ENCODE assay signal across 7 cellular contexts in genomic region chr5:77776606-77777206, GRCh38. TPM values are rescaled to one million over a fixed set of nuclear protein-coding genes. Genes with fewer than 3 reads are reported as not detected.
A peak's percentile ranks its signal among the peaks of the same experiment; 100 is the strongest.
DNase-seq lines count a peak whose midpoint lies in the region; ATAC-seq and TF ChIP-seq lines count a peak whose summit lies in the region.

No MANE protein-coding gene starts in this region.

- H3K9me3 ChIP-seq in H9 (ENCODE audit: control insufficient read depth, low read depth, low read length) (no peaks in the 10 kb centered on the region), SJCRH30 (replicated peaks) (no peaks in the 10 kb centered on the region)

- DNase-seq in H9 (no peak), SJCRH30 (no peak), glutamatergic neuron (no peak), NCI-H446 (lab: John Stamatoyannopoulos, UW) (no peak)
- no peak for DNase-seq in stimulated activated naive B cell treated with anti-CD40 and anti-IgM and Interleukin-4, amounts not matched to agents 10 μg/mL and 1 μg/mL and 100 μg/mL, for 72 hours

- H2BK12ac ChIP-seq in H9 (ENCODE audit: insufficient read length, low read depth, low read length) = no peak overlapping the region

- peak overlapping the region; percentile 51 for H3K9ac ChIP-seq in H9 (ENCODE audit: extremely low read depth, insufficient read length, low read length)

- peaks cover 23% of the 10 kb centered on the region for H3K36me3 ChIP-seq in SJCRH30

- H3K27ac Mint-ChIP-seq in H9 (peak overlapping the region in 2 of 3 experiments; percentile 59 to 65; a peak in 3 of 7 replicates), glutamatergic neuron (ENCODE audit: unreplicated experiment) (peak overlapping the region; percentile 89)
- H3K27ac Mint-ChIP-seq in stimulated activated naive B cell treated with anti-CD40 and anti-IgM and Interleukin-4, amounts not matched to agents 10 μg/mL and 1 μg/mL and 100 μg/mL, for 72 hours = peak overlapping the region; percentile 100

- no peaks in the 10 kb centered on the region for H4K20me1 ChIP-seq in H9 (ENCODE audit: control insufficient read depth, insufficient read depth, insufficient read length)

- H3K4me1 ChIP-seq in H9 (ENCODE audit: insufficient read depth, low read length) (peaks cover 9% of the 10 kb centered on the region; the same call in 1 of the 2 replicates), SJCRH30 (peaks cover 10% of the 10 kb centered on the region)

- peak overlapping the region; percentile 83 for H3K4me2 ChIP-seq in H9 (ENCODE audit: insufficient read depth, insufficient read length, low read length)

- H4K91ac ChIP-seq in H9 (ENCODE audit: insufficient read length, low read depth, low read length) = no peak overlapping the region

- no peaks in the 10 kb centered on the region for H3K9me3 Mint-ChIP-seq in H9
- peaks cover 6% of the 10 kb centered on the region for H3K9me3 Mint-ChIP-seq in glutamatergic neuron (ENCODE audit: unreplicated experiment)
- H3K9me3 Mint-ChIP-seq in stimulated activated naive B cell treated with anti-CD40 and anti-IgM and Interleukin-4, amounts not matched to agents 10 μg/mL and 1 μg/mL and 100 μg/mL, for 72 hours = peaks cover 0 to under 1% of the 10 kb centered on the region in 2 donors

- no peak overlapping the region for H2AK5ac ChIP-seq in H9 (ENCODE audit: insufficient read length, low read length)

- H3T11ph ChIP-seq in H9 (ENCODE audit: low read length) = no peak overlapping the region

- no CpG with 5 or more reads among the region's 11 CpGs for WGBS in H9 (ENCODE audit: extremely low coverage, insufficient read length, low lambda C conversion rate)

- H3K27ac ChIP-seq in H9 (ENCODE audit: insufficient read length, low read depth, low read length) (no peak overlapping the region), SJCRH30 (peak overlapping the region; percentile 93)

- H2BK20ac ChIP-seq in H9 (ENCODE audit: low read depth, low read length, poor library complexity, severe bottlenecking) = no peak overlapping the region

- no peak overlapping the region for H3K56ac ChIP-seq in H9 (ENCODE audit: insufficient read length, low read depth, low read length)

- peak; percentile 29 to 36 for ATAC-seq in stimulated activated naive B cell treated with anti-CD40 and anti-IgM and Interleukin-4, amounts not matched to agents 10 μg/mL and 1 μg/mL and 100 μg/mL, for 72 hours (replicated peaks)
- no peak for ATAC-seq in HG03354 (IDR thresholded peaks at IDR 0.05; ENCODE audit: poor library complexity, severe bottlenecking, unreplicated experiment)
- no peak for ATAC-seq in HG02981 (IDR thresholded peaks at IDR 0.05; ENCODE audit: unreplicated experiment)

- H2BK5ac ChIP-seq in H9 (ENCODE audit: insufficient read length, low read length) = no peak overlapping the region

- H3K23ac ChIP-seq in H9 (ENCODE audit: insufficient read length, low read depth, low read length) = no peak overlapping the region

- H3K4me3 Mint-ChIP-seq in H9 (peak overlapping the region; percentile 87 to 90), glutamatergic neuron (ENCODE audit: unreplicated experiment) (peak overlapping the region; percentile 96)
- peak overlapping the region; percentile 98 to 99 for H3K4me3 Mint-ChIP-seq in stimulated activated naive B cell treated with anti-CD40 and anti-IgM and Interleukin-4, amounts not matched to agents 10 μg/mL and 1 μg/mL and 100 μg/mL, for 72 hours

- peaks cover 25% of the 10 kb centered on the region; the same call in 1 of the 2 replicates for H3K79me2 ChIP-seq in H9 (ENCODE audit: insufficient read depth, low read length)

- peak overlapping the region; percentile 83 for H3K4me3 ChIP-seq in SJCRH30

- H3K36me3 Mint-ChIP-seq in H9 (ENCODE audit: insufficient read depth in 1 of 3, low read depth in 3 of 3) (peaks cover 3 to 6% (median 5%) of the 10 kb centered on the region in 3 experiments; a peak in 5 of 7 replicates), glutamatergic neuron (ENCODE audit: unreplicated experiment) (no peaks in the 10 kb centered on the region)
- peaks cover 12 to 22% of the 10 kb centered on the region in 2 donors for H3K36me3 Mint-ChIP-seq in stimulated activated naive B cell treated with anti-CD40 and anti-IgM and Interleukin-4, amounts not matched to agents 10 μg/mL and 1 μg/mL and 100 μg/mL, for 72 hours

- H3K4ac ChIP-seq in H9 (ENCODE audit: low read depth, low read length) = no peak overlapping the region

- H3K18ac ChIP-seq in H9 (ENCODE audit: insufficient read length, low read depth, low read length) = no peak overlapping the region

- peak overlapping the region; percentile 33 for H2AFZ ChIP-seq in H9 (ENCODE audit: low read length)

- H3K79me1 ChIP-seq in H9 (ENCODE audit: insufficient read depth, low read depth, low read length, poor library complexity, severe bottlenecking) = no peaks in the 10 kb centered on the region

- H2BK15ac ChIP-seq in H9 (ENCODE audit: low read depth, low read length) = no peak overlapping the region

- H3K4me1 Mint-ChIP-seq in H9 (peaks cover 37 to 40% of the 10 kb centered on the region in 2 experiments), glutamatergic neuron (ENCODE audit: low read depth, unreplicated experiment) (peaks cover 15% of the 10 kb centered on the region)
- H3K4me1 Mint-ChIP-seq in stimulated activated naive B cell treated with anti-CD40 and anti-IgM and Interleukin-4, amounts not matched to agents 10 μg/mL and 1 μg/mL and 100 μg/mL, for 72 hours = peaks cover 23 to 37% of the 10 kb centered on the region in 2 donors

- no peak overlapping the region for H2BK120ac ChIP-seq in H9 (ENCODE audit: low read depth, low read length, poor library complexity, severe bottlenecking)

- H3K27me3 ChIP-seq in H9 (ENCODE audit: insufficient read depth, low read length) (no peaks in the 10 kb centered on the region), SJCRH30 (no peaks in the 10 kb centered on the region)

- peaks cover 12% of the 10 kb centered on the region for H3K27me3 Mint-ChIP-seq in H9 (ENCODE audit: low read depth)
- H3K27me3 Mint-ChIP-seq in glutamatergic neuron (ENCODE audit: unreplicated experiment) = peaks cover 3% of the 10 kb centered on the region
- H3K27me3 Mint-ChIP-seq in stimulated activated naive B cell treated with anti-CD40 and anti-IgM and Interleukin-4, amounts not matched to agents 10 μg/mL and 1 μg/mL and 100 μg/mL, for 72 hours = no peaks in the 10 kb centered on the region

- no peak overlapping the region for H4K5ac ChIP-seq in H9 (ENCODE audit: insufficient read length, low read depth, low read length)

- H3K14ac ChIP-seq in H9 (ENCODE audit: insufficient read depth, low read length) = no peak overlapping the region

- peaks cover 14% of the 10 kb centered on the region for H3K23me2 ChIP-seq in H9 (ENCODE audit: insufficient read length, low read depth, low read length, poor library complexity, severe bottlenecking)

- TF ChIP-seq CTCF in H9 (conservative IDR thresholded peaks at IDR 0.05) (no peak), glutamatergic neuron (IDR thresholded peaks at IDR 0.05; ENCODE audit: partially characterized antibody, unreplicated experiment) (no peak)

- no peak overlapping the region for H4K8ac ChIP-seq in H9 (replicated peaks; ENCODE audit: insufficient read length, low read depth, low read length)

RNA-seq across cellular contexts. Expression of gene TBCA, which starts 0.6 kb away (rescaled TPM):
- total RNA-seq in H9 (2021) = 326 and 330 TPM in 2 replicates
- 661 and 707 TPM in 2 replicates for total RNA-seq in SJCRH30 (2014; rRNA removed; shearing (Covaris generic))
- 208 TPM for total RNA-seq in glutamatergic neuron (ENCODE audit: unreplicated experiment)

Comparison
In these comparisons a context has a peak if more than half of its experiments do, and no peak if none do; other contexts are left out.
1. ATAC-seq: peak in stimulated activated naive B cell treated with anti-CD40 and anti-IgM and Interleukin-4, amounts not matched to agents 10 μg/mL and 1 μg/mL and 100 μg/mL, for 72 hours (2 of 2); none in HG03354 (single experiment) and HG02981 (single experiment).
2. Peak in every context shown above with its lines, with median percentiles within 50 percentile points of each other: H3K27ac Mint-ChIP-seq and H3K4me3 Mint-ChIP-seq.